ENCODE assay signal across 11 cellular contexts in genomic region chr22:36546932-36547331, GRCh38. TPM values are rescaled to one million over a fixed set of nuclear protein-coding genes. Genes with fewer than 3 reads are reported as not detected.
DNase-seq lines count a peak whose midpoint lies in the region; ATAC-seq and TF ChIP-seq lines count a peak whose summit lies in the region.
"Had no signal": no experiment of that assay in that cellular context is flagged by ENCODE, and none has a peak within 500 bp of the region (broad histone marks: within the 10 kb centered on the region; RNA-seq: fewer than 3 reads in every experiment).

No MANE protein-coding gene starts in this region.

- no peak for ATAC-seq in GM19023 (IDR thresholded peaks at IDR 0.05; ENCODE audit: unreplicated experiment)

- H3K9me3 ChIP-seq in GM23248 (ENCODE audit: low read depth) = no peaks in the 10 kb centered on the region
- H3K9me3 ChIP-seq: mucosa of descending colon, right lobe of liver had no signal

- DNase-seq in GM23248 (peak; percentile 96), NCI-H226 (peak; percentile 46), choroid plexus epithelial cell (ENCODE audit: low read depth) (peak; percentile 74), non-pigmented ciliary epithelial cell (ENCODE audit: low read depth) (peak; percentile 74), COR-L47 (lab: John Stamatoyannopoulos, UW) (no peak), posterior vena cava (ENCODE audit: low spot score) (no peak)
- no peak for DNase-seq in central memory CD4-positive, alpha-beta T cell

- no peak for TF ChIP-seq CTCF in choroid plexus epithelial cell (conservative IDR thresholded peaks at IDR 0.05; ENCODE audit: low read depth, low read length)

- peaks cover 32% of the 10 kb centered on the region for H3K4me1 ChIP-seq in GM23248 (ENCODE audit: insufficient read depth)
- H3K4me1 ChIP-seq: right lobe of liver had no signal

- H3K9ac ChIP-seq in GM23248 = no peak overlapping the region

- H3K79me2 ChIP-seq in GM23248 (ENCODE audit: insufficient read depth) = no peaks in the 10 kb centered on the region

- peaks cover 16% of the 10 kb centered on the region for H3K27me3 ChIP-seq in GM23248 (replicated peaks; ENCODE audit: insufficient read depth)
- H3K27me3 ChIP-seq: right lobe of liver had no signal

- H2AFZ ChIP-seq in GM23248 = no peak overlapping the region

- peaks cover 43% of the 10 kb centered on the region for H3F3A ChIP-seq in GM23248 (ENCODE audit: insufficient read depth)

- H3K9me2 ChIP-seq in GM23248 (ENCODE audit: insufficient read depth) = no peaks in the 10 kb centered on the region

- 4 to 6% methylated on average over 6 of the region's 6 CpGs for WGBS in GM23248 (ENCODE audit: low coverage in 1 of 2, low lambda C conversion rate in 2 of 2, missing lambda C conversion rate in 2 of 2), 2 experiments

- no peak overlapping the region for H3K27ac ChIP-seq in GM23248
- H3K27ac ChIP-seq: right lobe of liver, VCaP had no signal

- H3K4me3 ChIP-seq in GM23248 (no peak overlapping the region), choroid plexus epithelial cell (ENCODE audit: low read depth, low read length) (no peak overlapping the region)
- H3K4me3 ChIP-seq: mucosa of descending colon, right lobe of liver had no signal

- H3K4me2 ChIP-seq in GM23248 (ENCODE audit: unreplicated experiment) = peak overlapping the region; percentile 41

- no peaks in the 10 kb centered on the region for H3K36me3 ChIP-seq in GM23248 (ENCODE audit: low read depth)
- H3K36me3 ChIP-seq: right lobe of liver had no signal

- intact Hi-C loops in posterior vena cava (cut with DNase I) = loop anchor here (5.0 to 10.0 kb wide), 3 partner anchors 228 to 310 kb away; partner anchors contain the start of gene IFT27 (in 1 of the 2)

- in situ Hi-C loops in GM23248 (cut with MboI) = loop anchor here (10.0 kb wide), 1 partner anchor 298 kb away; no protein-coding TSS in a partner anchor

- no peaks in the 10 kb centered on the region for H4K20me1 ChIP-seq in GM23248 (ENCODE audit: insufficient read depth)

RNA-seq across cellular contexts. Expression of gene EIF3D, which starts 18.0 kb away (rescaled TPM):
- 310 and 377 TPM in 2 replicates for total RNA-seq in GM23248 (2014; rRNA removed; shearing (Covaris generic))
- polyA plus RNA-seq in GM23248 (2016; fragmentation: Nextera tagmentation; extraction: Ambion mirVana) = 122 and 129 TPM in 2 replicates
- total RNA-seq in posterior vena cava = 100 to 1,000 TPM in 1 of 2 donors, 10 to 100 TPM in 1; 98.6 to 106 TPM

RNA-seq across cellular contexts. Expression of gene FOXRED2, which starts 40.1 kb away (rescaled TPM):
- 4.2 and 4.4 TPM in 2 replicates for total RNA-seq in GM23248 (2014; rRNA removed; shearing (Covaris generic))
- polyA plus RNA-seq in GM23248 (2016; fragmentation: Nextera tagmentation; extraction: Ambion mirVana) = 5.0 and 6.5 TPM in 2 replicates
- total RNA-seq in posterior vena cava = 10 to 100 TPM in 1 of 2 donors, 1 to 10 TPM in 1; 7.9 to 17.2 TPM

Comparison
In these comparisons a context has a peak if more than half of its experiments do, and no peak if none do; other contexts are left out.
1. DNase-seq: peak in GM23248 (single experiment), NCI-H226 (single experiment), choroid plexus epithelial cell (single experiment) and non-pigmented ciliary epithelial cell (single experiment); none in COR-L47 (single experiment), central memory CD4-positive, alpha-beta T cell (single experiment) and posterior vena cava (single experiment).